Comparison of ENCODE assay signal across 20 cellular contexts in the genomic region with DNA sequence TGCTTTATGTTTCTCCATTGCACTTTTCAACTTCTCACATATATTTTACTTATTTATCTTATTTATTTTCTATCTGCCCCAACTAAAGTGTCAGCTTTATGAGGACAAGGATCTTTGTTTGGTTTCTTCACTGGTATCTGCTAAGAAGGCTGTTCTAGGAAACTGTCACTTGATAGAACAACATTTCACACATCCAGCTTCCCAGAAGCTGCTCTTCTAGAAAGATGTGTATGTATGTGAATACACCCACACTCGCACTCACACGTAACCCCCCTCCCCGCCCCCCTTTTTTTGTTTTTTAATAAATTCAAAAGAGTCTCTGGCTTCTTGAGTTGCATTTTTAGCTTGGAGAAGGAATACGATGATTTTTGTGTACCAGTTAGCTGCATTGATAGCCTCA.
DNase-seq lines count a peak whose midpoint lies in the region; ATAC-seq and TF ChIP-seq lines count a peak whose summit lies in the region.
"Had no signal": no experiment of that assay in that cellular context is flagged by ENCODE, and none has a peak within 500 bp of the region (broad histone marks: within the 10 kb centered on the region; RNA-seq: fewer than 3 reads in every experiment).

No MANE protein-coding gene starts in this region.

- H3K18ac ChIP-seq in H9 (ENCODE audit: insufficient read length, low read depth, low read length) = no peak overlapping the region

- no peak overlapping the region for H3K56ac ChIP-seq in H9 (ENCODE audit: insufficient read length, low read depth, low read length)

- no peak overlapping the region for H4K91ac ChIP-seq in H9 (ENCODE audit: insufficient read length, low read depth, low read length)

- no peak overlapping the region for H2BK20ac ChIP-seq in H9 (ENCODE audit: low read depth, low read length, poor library complexity, severe bottlenecking)

- H2BK120ac ChIP-seq in H9 (ENCODE audit: low read depth, low read length, poor library complexity, severe bottlenecking) = no peak overlapping the region

- no peak overlapping the region for H3K27ac ChIP-seq in H9 (ENCODE audit: insufficient read length, low read depth, low read length)
- H3K27ac ChIP-seq: SJCRH30 had no signal

- H2BK12ac ChIP-seq in H9 (ENCODE audit: insufficient read length, low read depth, low read length) = no peak overlapping the region

- no peak for TF ChIP-seq CTCF in H9 (conservative IDR thresholded peaks at IDR 0.05)
- no peak for TF ChIP-seq CTCF in WTC11 (IDR thresholded peaks at IDR 0.05)

- H2BK15ac ChIP-seq in H9 (ENCODE audit: low read depth, low read length) = no peak overlapping the region

- no peaks in the 10 kb centered on the region for H3K27me3 ChIP-seq in H9 (ENCODE audit: insufficient read depth, low read length)
- H3K27me3 ChIP-seq: SJCRH30 had no signal

- H3K79me2 ChIP-seq in H9 (ENCODE audit: insufficient read depth, low read length) = no peaks in the 10 kb centered on the region

- no peaks in the 10 kb centered on the region for H3K27me3 Mint-ChIP-seq in activated naive CD4-positive, alpha-beta T cell treated with anti-CD3 and anti-CD28 coated beads, Interleukin-2, amount 50 U/mL, for 24 hours
- no peaks in the 10 kb centered on the region for H3K27me3 Mint-ChIP-seq in activated naive CD4-positive, alpha-beta T cell treated with anti-CD3 and anti-CD28 coated beads, Interleukin-2, amount 10 ng/mL, durations not matched to agents 7 days and 5 days
- H3K27me3 Mint-ChIP-seq in H9 (ENCODE audit: low read depth) (no peaks in the 10 kb centered on the region), WTC11 (ENCODE audit: low read depth) (no peaks in the 10 kb centered on the region)
- no peaks in the 10 kb centered on the region for H3K27me3 Mint-ChIP-seq in activated T-helper 17 cell treated with anti-CD3 and anti-CD28 coated beads, Interleukin-2, amount 50 U/mL, for 72 hours

- peaks cover 38% of the 10 kb centered on the region for H3K4me1 Mint-ChIP-seq in activated naive CD4-positive, alpha-beta T cell treated with anti-CD3 and anti-CD28 coated beads, Interleukin-2, amount 50 U/mL, for 24 hours
- H3K4me1 Mint-ChIP-seq in activated naive CD4-positive, alpha-beta T cell treated with anti-CD3 and anti-CD28 coated beads, Interleukin-2, amount 10 ng/mL, durations not matched to agents 7 days and 5 days = peaks cover 14% of the 10 kb centered on the region
- H3K4me1 Mint-ChIP-seq in H9 (peaks cover 20 to 21% of the 10 kb centered on the region in 2 experiments), WTC11 (peaks cover 12% of the 10 kb centered on the region)
- peaks cover 19% of the 10 kb centered on the region for H3K4me1 Mint-ChIP-seq in activated T-helper 17 cell treated with anti-CD3 and anti-CD28 coated beads, Interleukin-2, amount 50 U/mL, for 72 hours
- H3K4me1 Mint-ChIP-seq in stimulated activated effector memory CD8-positive, alpha-beta T cell treated with anti-CD3 and anti-CD28 coated beads, Interleukin-12 subunit alpha, Interleukin-12 subunit beta, amount 100 ng/mL, for 72 hours = peaks cover 41% of the 10 kb centered on the region

- no peaks in the 10 kb centered on the region for H3K23me2 ChIP-seq in H9 (ENCODE audit: insufficient read length, low read depth, low read length, poor library complexity, severe bottlenecking)

- POLR2A ChIA-PET in WTC11 (lab: Charles Lee) = no interaction called here

- DNase-seq in activated naive CD4-positive, alpha-beta T cell treated with anti-CD3 and anti-CD28 coated beads, Interleukin-2, amount 10 ng/mL, durations not matched to agents 7 days and 5 days = no peak
- DNase-seq in H9 = no peak
- DNase-seq in stimulated activated effector memory CD8-positive, alpha-beta T cell treated with anti-CD3 and anti-CD28 coated beads, Interleukin-12 subunit alpha, Interleukin-12 subunit beta, amount 100 ng/mL, for 72 hours (ENCODE audit: low spot score in 2 of 2) = no peak
- no peak for DNase-seq in WTC11 (ENCODE audit: low spot score)
- no peak for DNase-seq in HUDEP-2 (lab: John Stamatoyannopoulos, UW; ENCODE audit: unreplicated experiment in 76 of 76)
- DNase-seq: Calu3, DMS153, GOT3, KG1, NCI-H1092, NCI-H1436 treated with DMSO at 0.1 percent for 48 hours, NCI-H1930, NCI-H226, NCI-H524, OCI-M1, SJCRH30 had no signal

- H4K20me1 ChIP-seq in H9 (ENCODE audit: control insufficient read depth, insufficient read depth, insufficient read length) = no peaks in the 10 kb centered on the region

- no peak overlapping the region for H3K4me2 ChIP-seq in H9 (ENCODE audit: insufficient read depth, insufficient read length, low read length)

- no peak overlapping the region for H3K23ac ChIP-seq in H9 (ENCODE audit: insufficient read length, low read depth, low read length)

- H3K4me3 Mint-ChIP-seq in activated naive CD4-positive, alpha-beta T cell treated with anti-CD3 and anti-CD28 coated beads, Interleukin-2, amount 50 U/mL, for 24 hours = no peak overlapping the region
- H3K4me3 Mint-ChIP-seq in activated naive CD4-positive, alpha-beta T cell treated with anti-CD3 and anti-CD28 coated beads, Interleukin-2, amount 10 ng/mL, durations not matched to agents 7 days and 5 days = no peak overlapping the region
- H3K4me3 Mint-ChIP-seq in H9 = no peak overlapping the region
- peak overlapping the region; percentile 36 for H3K4me3 Mint-ChIP-seq in activated T-helper 17 cell treated with anti-CD3 and anti-CD28 coated beads, Interleukin-2, amount 50 U/mL, for 72 hours
- H3K4me3 Mint-ChIP-seq in stimulated activated effector memory CD8-positive, alpha-beta T cell treated with anti-CD3 and anti-CD28 coated beads, Interleukin-12 subunit alpha, Interleukin-12 subunit beta, amount 100 ng/mL, for 72 hours = peak overlapping the region; percentile 6
- no peak overlapping the region for H3K4me3 Mint-ChIP-seq in WTC11

- H4K8ac ChIP-seq in H9 (replicated peaks; ENCODE audit: insufficient read length, low read depth, low read length) = no peak overlapping the region

- H3K4ac ChIP-seq in H9 (ENCODE audit: low read depth, low read length) = no peak overlapping the region

- H3K36me3 Mint-ChIP-seq in activated naive CD4-positive, alpha-beta T cell treated with anti-CD3 and anti-CD28 coated beads, Interleukin-2, amount 50 U/mL, for 24 hours = peaks cover 9% of the 10 kb centered on the region
- H3K36me3 Mint-ChIP-seq in activated naive CD4-positive, alpha-beta T cell treated with anti-CD3 and anti-CD28 coated beads, Interleukin-2, amount 10 ng/mL, durations not matched to agents 7 days and 5 days = peaks cover 28% of the 10 kb centered on the region
- H3K36me3 Mint-ChIP-seq in H9 (ENCODE audit: insufficient read depth in 1 of 3, low read depth in 3 of 3) (peaks cover 2 to 20% (median 7%) of the 10 kb centered on the region in 3 experiments; a peak in 4 of 7 replicates), WTC11 (peaks cover 4% of the 10 kb centered on the region)
- peaks cover 60% of the 10 kb centered on the region for H3K36me3 Mint-ChIP-seq in activated T-helper 17 cell treated with anti-CD3 and anti-CD28 coated beads, Interleukin-2, amount 50 U/mL, for 72 hours (ENCODE audit: low read depth)
- H3K36me3 Mint-ChIP-seq in stimulated activated effector memory CD8-positive, alpha-beta T cell treated with anti-CD3 and anti-CD28 coated beads, Interleukin-12 subunit alpha, Interleukin-12 subunit beta, amount 100 ng/mL, for 72 hours = peaks cover 18% of the 10 kb centered on the region

- H3K9me3 Mint-ChIP-seq in activated naive CD4-positive, alpha-beta T cell treated with anti-CD3 and anti-CD28 coated beads, Interleukin-2, amount 50 U/mL, for 24 hours = no peaks in the 10 kb centered on the region
- H3K9me3 Mint-ChIP-seq in activated naive CD4-positive, alpha-beta T cell treated with anti-CD3 and anti-CD28 coated beads, Interleukin-2, amount 10 ng/mL, durations not matched to agents 7 days and 5 days = no peaks in the 10 kb centered on the region
- H3K9me3 Mint-ChIP-seq in H9 = no peaks in the 10 kb centered on the region
- H3K9me3 Mint-ChIP-seq in activated T-helper 17 cell treated with anti-CD3 and anti-CD28 coated beads, Interleukin-2, amount 50 U/mL, for 72 hours = no peaks in the 10 kb centered on the region
- peaks cover 3% of the 10 kb centered on the region for H3K9me3 Mint-ChIP-seq in stimulated activated effector memory CD8-positive, alpha-beta T cell treated with anti-CD3 and anti-CD28 coated beads, Interleukin-12 subunit alpha, Interleukin-12 subunit beta, amount 100 ng/mL, for 72 hours
- H3K9me3 Mint-ChIP-seq in WTC11 = no peaks in the 10 kb centered on the region

- H2AFZ ChIP-seq in H9 (ENCODE audit: low read length) = no peak overlapping the region

- CTCF ChIA-PET in activated naive CD4-positive, alpha-beta T cell treated with anti-CD3 and anti-CD28 coated beads, Interleukin-2, amount 10 ng/mL, durations not matched to agents 7 days and 5 days (lab: Charles Lee) = interaction anchor here (0.6 to 1.0 kb wide), 3 partner anchors 18 to 226 kb away, joined by 3 to 4 read pairs (median 3); no protein-coding TSS in a partner anchor
- CTCF ChIA-PET in WTC11 (lab: Charles Lee) = no interaction called here

- ATAC-seq in activated T-helper 17 cell treated with anti-CD3 and anti-CD28 coated beads, Interleukin-2, amount 50 U/mL, for 72 hours (replicated peaks) = no peak
- ATAC-seq in stimulated activated effector memory CD8-positive, alpha-beta T cell treated with anti-CD3 and anti-CD28 coated beads, Interleukin-12 subunit alpha, Interleukin-12 subunit beta, amount 100 ng/mL, for 72 hours = no peak
- no peak for ATAC-seq in WTC11
- no peak for ATAC-seq in GM21529 (IDR thresholded peaks at IDR 0.05; ENCODE audit: unreplicated experiment)
- ATAC-seq: HCT116 had no signal

- H2AK5ac ChIP-seq in H9 (ENCODE audit: insufficient read length, low read length) = no peak overlapping the region

- H3K79me1 ChIP-seq in H9 (ENCODE audit: insufficient read depth, low read depth, low read length, poor library complexity, severe bottlenecking) = no peaks in the 10 kb centered on the region

- whole genome bisulfite sequencing in H9 (ENCODE audit: extremely low coverage, insufficient read length, low lambda C conversion rate) = no CpG with 5 or more reads among the region's 4 CpGs

- no peak overlapping the region for H3K9ac ChIP-seq in H9 (ENCODE audit: extremely low read depth, insufficient read length, low read length)

- no peaks in the 10 kb centered on the region for H3K9me3 ChIP-seq in H9 (ENCODE audit: control insufficient read depth, low read depth, low read length)
- H3K9me3 ChIP-seq: SJCRH30 had no signal

- no peak overlapping the region for H3T11ph ChIP-seq in H9 (ENCODE audit: low read length)

- H4K5ac ChIP-seq in H9 (ENCODE audit: insufficient read length, low read depth, low read length) = no peak overlapping the region

- H3K27ac Mint-ChIP-seq in activated naive CD4-positive, alpha-beta T cell treated with anti-CD3 and anti-CD28 coated beads, Interleukin-2, amount 50 U/mL, for 24 hours = peak overlapping the region; percentile 75
- no peak overlapping the region for H3K27ac Mint-ChIP-seq in activated naive CD4-positive, alpha-beta T cell treated with anti-CD3 and anti-CD28 coated beads, Interleukin-2, amount 10 ng/mL, durations not matched to agents 7 days and 5 days
- H3K27ac Mint-ChIP-seq in H9 (peak overlapping the region in 2 of 3 experiments; percentile 3 to 19; a peak in 2 of 7 replicates), WTC11 (no peak overlapping the region)
- H3K27ac Mint-ChIP-seq in activated T-helper 17 cell treated with anti-CD3 and anti-CD28 coated beads, Interleukin-2, amount 50 U/mL, for 72 hours = peak overlapping the region; percentile 71
- H3K27ac Mint-ChIP-seq in stimulated activated effector memory CD8-positive, alpha-beta T cell treated with anti-CD3 and anti-CD28 coated beads, Interleukin-12 subunit alpha, Interleukin-12 subunit beta, amount 100 ng/mL, for 72 hours = peak overlapping the region; percentile 82

- H3K4me1 ChIP-seq in H9 (ENCODE audit: insufficient read depth, low read length) = no peaks in the 10 kb centered on the region

- no peak overlapping the region for H2BK5ac ChIP-seq in H9 (ENCODE audit: insufficient read length, low read length)

- H3K14ac ChIP-seq in H9 (ENCODE audit: insufficient read depth, low read length) = no peak overlapping the region

Comparison
In these comparisons a context has a peak if more than half of its experiments do, and no peak if none do; other contexts are left out.
1. H3K27ac Mint-ChIP-seq: peak in activated naive CD4-positive, alpha-beta T cell treated with anti-CD3 and anti-CD28 coated beads, Interleukin-2, amount 50 U/mL, for 24 hours (single experiment), H9 (2 of 3), activated T-helper 17 cell treated with anti-CD3 and anti-CD28 coated beads, Interleukin-2, amount 50 U/mL, for 72 hours (single experiment) and stimulated activated effector memory CD8-positive, alpha-beta T cell treated with anti-CD3 and anti-CD28 coated beads, Interleukin-12 subunit alpha, Interleukin-12 subunit beta, amount 100 ng/mL, for 72 hours (single experiment); none in activated naive CD4-positive, alpha-beta T cell treated with anti-CD3 and anti-CD28 coated beads, Interleukin-2, amount 10 ng/mL, durations not matched to agents 7 days and 5 days (single experiment) and WTC11 (single experiment).
2. H3K4me3 Mint-ChIP-seq: peak in activated T-helper 17 cell treated with anti-CD3 and anti-CD28 coated beads, Interleukin-2, amount 50 U/mL, for 72 hours (single experiment) and stimulated activated effector memory CD8-positive, alpha-beta T cell treated with anti-CD3 and anti-CD28 coated beads, Interleukin-12 subunit alpha, Interleukin-12 subunit beta, amount 100 ng/mL, for 72 hours (single experiment); none in activated naive CD4-positive, alpha-beta T cell treated with anti-CD3 and anti-CD28 coated beads, Interleukin-2, amount 50 U/mL, for 24 hours (single experiment), activated naive CD4-positive, alpha-beta T cell treated with anti-CD3 and anti-CD28 coated beads, Interleukin-2, amount 10 ng/mL, durations not matched to agents 7 days and 5 days (single experiment), H9 (0 of 2) and WTC11 (single experiment).